ENCODE assay signal across 6 cellular contexts in the genomic region with DNA sequence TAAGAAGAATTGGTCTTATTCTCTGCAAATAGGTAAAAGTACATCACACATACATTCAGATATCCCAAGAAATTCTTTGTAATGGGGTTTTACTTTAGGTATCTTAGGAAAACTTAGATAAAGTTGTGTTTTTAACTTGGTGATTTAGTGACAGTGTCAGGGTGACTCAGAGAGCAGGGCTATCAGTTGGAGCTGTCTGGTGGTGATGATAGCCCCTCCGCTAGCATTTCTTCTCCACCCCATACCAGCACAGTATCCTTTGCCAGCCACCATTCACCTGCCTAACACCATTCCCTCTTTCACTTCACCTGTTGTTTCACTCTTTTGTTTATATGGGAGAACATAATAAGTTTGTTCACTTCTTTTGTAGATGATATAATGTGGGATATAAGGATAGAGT. TPM values are rescaled to one million over a fixed set of nuclear protein-coding genes. Genes with fewer than 3 reads are reported as not detected.
"Had no signal": no experiment of that assay in that cellular context is flagged by ENCODE, and none has a peak within 500 bp of the region (broad histone marks: within the 10 kb centered on the region; RNA-seq: fewer than 3 reads in every experiment).

No MANE protein-coding gene starts in this region.

- H3K4me3 ChIP-seq: GM23248, HAP-1 had no signal

- DNase-seq: GM23248, GOT3, H7, IMR-90 had no signal

RNA-seq across cellular contexts. Expression of gene HEPACAM2, which starts 36.3 kb away (rescaled TPM):
- total RNA-seq: GM23248, H4, H7 had no signal
